18 cellular contexts compared by ENCODE assay signal in the genomic region with DNA sequence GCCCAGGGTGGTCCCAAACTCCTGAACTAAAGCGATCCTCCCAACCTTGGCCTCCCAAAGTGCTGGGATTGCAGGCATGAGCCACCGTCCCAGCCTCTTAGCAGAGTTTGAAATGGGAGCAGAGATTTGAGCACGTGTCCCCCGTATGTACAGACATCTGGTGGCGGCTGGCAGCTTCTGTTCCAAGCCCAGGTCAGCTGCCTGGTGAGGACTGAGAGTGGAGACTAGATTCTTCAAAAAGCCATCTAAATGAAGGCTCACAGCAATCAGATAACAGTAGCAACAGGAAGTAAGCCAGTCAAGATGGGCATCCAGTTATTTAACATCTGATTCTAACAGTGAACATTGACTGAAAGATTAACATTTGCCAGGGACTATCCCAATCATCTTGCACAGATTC.
"Had no signal": no experiment of that assay in that cellular context is flagged by ENCODE, and none has a peak within 500 bp of the region (broad histone marks: within the 10 kb centered on the region; RNA-seq: fewer than 3 reads in every experiment).

No MANE protein-coding gene starts in this region.

- H3K27ac ChIP-seq: ascending aorta, gastroesophageal sphincter, heart right ventricle, parathyroid adenoma, right lobe of liver, testis, WERI-Rb-1 had no signal

- H3K4me3 ChIP-seq: ascending aorta, gastroesophageal sphincter, heart right ventricle, right lobe of liver, testis had no signal

- H3K79me2 ChIP-seq: parathyroid adenoma had no signal

- H3K9ac ChIP-seq: parathyroid adenoma had no signal

- H2AFZ ChIP-seq: parathyroid adenoma had no signal

- FAIRE-seq: small intestine had no signal

- ATAC-seq: gastroesophageal sphincter; heart right ventricle; left ventricle myocardium superior; naive thymus-derived CD8-positive, alpha-beta T cell; right lobe of liver; stimulated activated memory B cell treated with anti-CD40 and anti-IgM and Interleukin-4, amounts not matched to agents 10 μg/mL and 1 μg/mL and 100 μg/mL, for 72 hours had no signal

- DNase-seq: activated CD4-positive, alpha-beta T cell treated with anti-CD3 and anti-CD28 coated beads for 1 hour; activated CD8-positive, alpha-beta memory T cell treated with anti-CD3 and anti-CD28 coated beads for 24 hours; activated CD8-positive, alpha-beta memory T cell treated with anti-CD3 and anti-CD28 coated beads, Interleukin-2, amount 50 U/mL, for 48 hours; activated effector memory CD4-positive, alpha-beta T cell treated with Interleukin-2 at 50 U/mL for 16 hours; activated T-cell treated with anti-CD3 and anti-CD28 coated beads, Interleukin-2, amount 50 U/mL, for 48 hours; effector CD4-positive, alpha-beta T cell; heart right ventricle; left ventricle myocardium superior; naive thymus-derived CD8-positive, alpha-beta T cell; small intestine; stimulated activated CD4-positive, alpha-beta T cell treated with anti-CD3 and anti-CD28 coated beads, Interleukin-4, amount 100 ng/mL, for 1 hour; testis; WERI-Rb-1 had no signal

- H3K27me3 ChIP-seq: ascending aorta, gastroesophageal sphincter, heart right ventricle, right lobe of liver, testis had no signal

- H3K36me3 ChIP-seq: ascending aorta, gastroesophageal sphincter, heart right ventricle, right lobe of liver, WERI-Rb-1 had no signal

- H3K4me1 ChIP-seq: ascending aorta, gastroesophageal sphincter, heart right ventricle, parathyroid adenoma, right lobe of liver, testis had no signal

- H3K9me3 ChIP-seq: ascending aorta, gastroesophageal sphincter, heart right ventricle, right lobe of liver, testis had no signal
